ENCODE assay signal across 20 cellular contexts in the genomic region with DNA sequence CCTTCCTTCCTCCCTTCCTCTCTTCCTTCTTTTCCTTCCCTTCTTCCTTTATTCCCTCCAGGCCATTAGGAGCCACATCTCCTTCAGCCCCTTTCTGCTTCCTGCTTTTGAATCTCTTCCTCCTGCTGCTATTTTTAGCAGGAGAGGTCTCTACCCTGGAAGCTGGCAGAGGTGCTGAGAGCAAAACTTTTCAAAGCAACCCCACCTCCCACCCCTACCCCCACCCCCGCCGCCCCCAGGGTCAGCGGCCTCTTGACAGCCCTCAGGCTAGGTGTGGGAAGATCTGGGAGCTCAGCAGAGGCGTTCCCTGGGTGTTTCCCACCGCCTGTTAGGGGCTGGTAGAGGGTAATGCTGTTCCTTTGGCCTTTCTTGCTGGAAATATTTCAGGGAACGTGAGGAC.
DNase-seq lines count a peak whose midpoint lies in the region; TF ChIP-seq lines count a peak whose summit lies in the region.
"Had no signal": no experiment of that assay in that cellular context is flagged by ENCODE, and none has a peak within 500 bp of the region (broad histone marks: within the 10 kb centered on the region; RNA-seq: fewer than 3 reads in every experiment).

No MANE protein-coding gene starts in this region.

- no peaks in the 10 kb centered on the region for H3K27me3 ChIP-seq in A673 (replicated peaks; ENCODE audit: insufficient read depth, low read depth, low read length, poor library complexity)
- H3K27me3 ChIP-seq: BLaER1 treated with 17β-estradiol and CSF1 and Interleukin-3, amounts not matched to agents 10 nM and 100 nM had no signal

- DNase-seq in A673 (ENCODE audit: low spot score) (no peak), endothelial cell (ENCODE audit: low spot score) (no peak), islet precursor cell (peak; percentile 65), erythroblast (lab: John Stamatoyannopoulos, UW) (no peak), GM19240 (ENCODE audit: insufficient read length, low spot score) (no peak)
- no peak for DNase-seq in activated CD4-positive, alpha-beta T cell treated with anti-CD3 and anti-CD28 coated beads for 1 hour
- DNase-seq: DND-41, GF-D8, GOT3, Kasumi-1, MM.1S, NCI-H1092 treated with DMSO at 0.1 percent for 48 hours, NCI-H1694 treated with DMSO at 0.1 percent for 48 hours, NCI-H2107, NCI-H2227 treated with DMSO at 0.1 percent for 48 hours, NCI-H526, SHP77 had no signal

- H3K36me3 ChIP-seq in A673 (ENCODE audit: insufficient read depth, low read length, poor library complexity, severe bottlenecking) (no peaks in the 10 kb centered on the region), HEK293 (ENCODE audit: control insufficient read depth in 2 of 2, insufficient read depth in 1 of 2, low read length in 2 of 2) (no peaks in the 10 kb centered on the region)
- H3K36me3 ChIP-seq: BLaER1 treated with 17β-estradiol and CSF1 and Interleukin-3, amounts not matched to agents 10 nM and 100 nM had no signal

- peak overlapping the region; percentile 68 for H3K27ac Mint-ChIP-seq in endothelial cell (ENCODE audit: unreplicated experiment)

- CTCF ChIA-PET in A673 (lab: Charles Lee) (no interaction called here), HEK293 (lab: Yijun Ruan, JAX) (interaction anchor here (1.0 kb wide), 1 partner anchor 11 kb away, joined by 3 read pairs; no protein-coding TSS in a partner anchor)

- H3K4me1 ChIP-seq in A673 (ENCODE audit: insufficient read depth, low read length, poor library complexity, severe bottlenecking) (peaks cover 33% of the 10 kb centered on the region), HEK293 (ENCODE audit: control insufficient read depth, insufficient read depth, low read length) (no peaks in the 10 kb centered on the region)

- BruUV-seq in A673 (replicated peaks; lab: Mats Ljungman, UMichigan): no TSS peak

- H3K4me3 ChIP-seq in A673 (ENCODE audit: low read depth, low read length, poor library complexity, severe bottlenecking) (no peak overlapping the region), HEK293 (ENCODE audit: low read depth, low read length) (no peak overlapping the region)
- H3K4me3 ChIP-seq: BLaER1 treated with 17β-estradiol and CSF1 and Interleukin-3, amounts not matched to agents 10 nM and 100 nM had no signal

- POLR2A ChIA-PET in A673 (lab: Charles Lee; ENCODE audit: low non-redundant PET) (no interaction called here), HEK293 (lab: Yijun Ruan, JAX) (no interaction called here)

- no peaks in the 10 kb centered on the region for H3K36me3 Mint-ChIP-seq in endothelial cell (ENCODE audit: low read depth, unreplicated experiment)
- H3K36me3 Mint-ChIP-seq: IgD-negative memory B cell had no signal

- intact Hi-C loops in A673 (cut with micrococcal nuclease; ENCODE audit: unreplicated experiment): no loop called here

- H3K9me3 Mint-ChIP-seq in endothelial cell (ENCODE audit: unreplicated experiment): no peaks in the 10 kb centered on the region

- no peak overlapping the region for H3K4me3 Mint-ChIP-seq in endothelial cell (ENCODE audit: unreplicated experiment)
- H3K4me3 Mint-ChIP-seq: IgD-negative memory B cell had no signal

- H3K4me1 Mint-ChIP-seq in endothelial cell (ENCODE audit: unreplicated experiment): peaks cover 28% of the 10 kb centered on the region
- H3K4me1 Mint-ChIP-seq: IgD-negative memory B cell had no signal

- TF ChIP-seq CTCF in A673 (conservative IDR thresholded peaks at IDR 0.05; ENCODE audit: low read depth, low read length) (no peak), HEK293 (tag by site-specific recombination; IDR thresholded peaks at IDR 0.05) (no peak), endothelial cell (IDR thresholded peaks at IDR 0.05; ENCODE audit: unreplicated experiment) (no peak)

- peaks cover 2% of the 10 kb centered on the region for H3K27me3 Mint-ChIP-seq in endothelial cell (ENCODE audit: unreplicated experiment)

- no peak for TF ChIP-seq POLR2A in erythroblast (IDR thresholded peaks at IDR 0.05; ENCODE audit: low read length)

- H3K9me3 ChIP-seq in A673 (ENCODE audit: low read depth, low read length, poor library complexity, severe bottlenecking): no peaks in the 10 kb centered on the region
- H3K9me3 ChIP-seq in HEK293 (ENCODE audit: control insufficient read depth, insufficient read depth, low read depth, low read length): no peaks in the 10 kb centered on the region
- H3K9me3 ChIP-seq: BLaER1 treated with 17β-estradiol and CSF1 and Interleukin-3, amounts not matched to agents 10 nM and 100 nM had no signal

- H3K27ac ChIP-seq in A673 (ENCODE audit: low read depth, low read length, poor library complexity, severe bottlenecking): peak overlapping the region; percentile 59
- H3K27ac ChIP-seq in HEK293 (ENCODE audit: extremely low read depth, low read depth, low read length): no peak overlapping the region
- H3K27ac ChIP-seq: BLaER1 treated with 17β-estradiol and CSF1 and Interleukin-3, amounts not matched to agents 10 nM and 100 nM had no signal

TF ChIP-seq in HEK293, 187 proteins besides CTCF, POLR2A, EP300 and RAD21:
- TF ChIP-seq ZSCAN16 (tag by site-specific recombination; IDR thresholded peaks at IDR 0.05) (no peak), ZFHX2 (tag by site-specific recombination; conservative IDR thresholded peaks at IDR 0.05) (peak; percentile 43; the same call in 1 of the 2 replicates)
